Comparison of ENCODE assay signal across 1 cellular context in the genomic region with DNA sequence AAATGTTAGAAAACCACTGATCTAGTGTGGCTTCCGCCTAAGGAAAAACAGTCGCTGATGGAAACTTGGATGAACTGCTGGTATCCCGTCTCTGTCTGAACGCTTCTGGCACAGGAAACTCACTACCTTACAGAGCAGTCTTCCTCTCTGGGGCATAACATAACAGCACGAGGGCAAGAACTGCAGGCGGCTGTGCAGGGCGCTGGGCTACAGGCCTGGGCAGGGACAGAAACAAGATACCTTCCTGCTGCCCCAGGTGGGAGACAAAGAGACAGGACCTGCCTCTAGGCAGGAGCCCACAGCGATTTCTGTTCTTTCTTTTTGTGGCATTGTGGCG.
TF ChIP-seq lines count a peak whose summit lies in the region.

No MANE protein-coding gene starts in this region.

TF ChIP-seq in WTC11, 78 proteins besides CTCF, POLR2A, EP300 and RAD21 (continued from another document):
- TF ChIP-seq, protein P1, sequence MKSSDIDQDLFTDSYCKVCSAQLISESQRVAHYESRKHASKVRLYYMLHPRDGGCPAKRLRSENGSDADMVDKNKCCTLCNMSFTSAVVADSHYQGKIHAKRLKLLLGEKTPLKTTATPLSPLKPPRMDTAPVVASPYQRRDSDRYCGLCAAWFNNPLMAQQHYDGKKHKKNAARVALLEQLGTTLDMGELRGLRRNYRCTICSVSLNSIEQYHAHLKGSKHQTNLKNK (CRISPR knock-in tag; IDR thresholded peaks at IDR 0.05), result no peak
